ENCODE assay signal across 19 cellular contexts in genomic region chr11:69137148-69137844, GRCh38. TPM values are rescaled to one million over a fixed set of nuclear protein-coding genes. Genes with fewer than 3 reads are reported as not detected.
"Had no signal": no experiment of that assay in that cellular context is flagged by ENCODE, and none has a peak within 500 bp of the region (broad histone marks: within the 10 kb centered on the region; RNA-seq: fewer than 3 reads in every experiment).

No MANE protein-coding gene starts in this region.

- H3K27me3 ChIP-seq: cardiac muscle cell, colonic mucosa, gastrocnemius medialis, heart right ventricle had no signal

- H3K27me3 Mint-ChIP-seq: activated B cell treated with CpG ODN at 0.5 μM for 24 hours; activated CD4-positive, alpha-beta memory T cell treated with anti-CD3 and anti-CD28 coated beads, Interleukin-2, amount 10 ng/mL, durations not matched to agents 7 days and 5 days; activated naive CD8-positive, alpha-beta T cell treated with anti-CD3 and anti-CD28 coated beads, Interleukin-2, amount 50 U/mL, for 24 hours; stimulated activated naive CD8-positive, alpha-beta T cell treated with anti-CD3 and anti-CD28 coated beads, Interleukin-15, amount 100 ng/mL, for 72 hours had no signal

- H3K36me3 ChIP-seq: cardiac muscle cell, colonic mucosa, gastrocnemius medialis, heart right ventricle, left ventricle myocardium inferior, thoracic aorta had no signal

- H3K4me3 Mint-ChIP-seq: activated B cell treated with CpG ODN at 0.5 μM for 24 hours; activated CD4-positive, alpha-beta memory T cell treated with anti-CD3 and anti-CD28 coated beads, Interleukin-2, amount 10 ng/mL, durations not matched to agents 7 days and 5 days; activated naive CD8-positive, alpha-beta T cell treated with anti-CD3 and anti-CD28 coated beads, Interleukin-2, amount 50 U/mL, for 24 hours; activated T-helper 1 cell treated with anti-CD3 and anti-CD28 coated beads, Interleukin-12 subunit alpha, Interleukin-12 subunit beta, Interleukin-2, Interleukin-4 antibody, amounts not matched to agents 30 ng/mL and 10 ng/mL and 1 ng/mL, durations not matched to agents 14 hours and 24 hours and 36 hours; stimulated activated naive CD8-positive, alpha-beta T cell treated with anti-CD3 and anti-CD28 coated beads, Interleukin-15, amount 100 ng/mL, for 72 hours had no signal

- H3K4me1 Mint-ChIP-seq: activated CD4-positive, alpha-beta memory T cell treated with anti-CD3 and anti-CD28 coated beads, Interleukin-2, amount 10 ng/mL, durations not matched to agents 7 days and 5 days had no signal

- H3K4me1 ChIP-seq: colonic mucosa, gastrocnemius medialis, heart right ventricle, left ventricle myocardium inferior had no signal

- DNase-seq: activated B cell treated with CpG ODN at 0.5 μM for 24 hours; activated CD4-positive, alpha-beta memory T cell treated with anti-CD3 and anti-CD28 coated beads, Interleukin-2, amount 10 ng/mL, durations not matched to agents 7 days and 5 days; activated CD8-positive, alpha-beta memory T cell treated with anti-CD3 and anti-CD28 coated beads, Interleukin-2, amount 50 U/mL, for 4 hours; activated naive CD4-positive, alpha-beta T cell treated with Interleukin-2 at 50 U/mL for 16 hours; activated naive CD8-positive, alpha-beta T cell treated with anti-CD3 and anti-CD28 coated beads, Interleukin-2, amount 50 U/mL, for 24 hours; colonic mucosa; effector CD8-positive, alpha-beta T cell; gastrocnemius medialis; islet precursor cell; left ventricle myocardium inferior; mesendoderm; stimulated activated CD4-positive, alpha-beta T cell treated with anti-CD3 and anti-CD28 coated beads, Interleukin-4, amount 100 ng/mL, for 4 hours; stimulated activated naive CD8-positive, alpha-beta T cell treated with anti-CD3 and anti-CD28 coated beads, Interleukin-15, amount 100 ng/mL, for 72 hours; T-helper 1 cell had no signal

- ATAC-seq: activated naive CD8-positive, alpha-beta T cell treated with anti-CD3 and anti-CD28 coated beads, Interleukin-2, amount 50 U/mL, for 24 hours; gastrocnemius medialis; heart right ventricle; stimulated activated naive CD8-positive, alpha-beta T cell treated with anti-CD3 and anti-CD28 coated beads, Interleukin-15, amount 100 ng/mL, for 72 hours had no signal

- H3K9me3 ChIP-seq: colonic mucosa, thoracic aorta had no signal

- H3K27ac ChIP-seq: cardiac muscle cell, colonic mucosa, gastrocnemius medialis, heart right ventricle, left ventricle myocardium inferior, thoracic aorta had no signal

- H3K27ac Mint-ChIP-seq: activated B cell treated with CpG ODN at 0.5 μM for 24 hours; activated CD4-positive, alpha-beta memory T cell treated with anti-CD3 and anti-CD28 coated beads, Interleukin-2, amount 10 ng/mL, durations not matched to agents 7 days and 5 days; activated naive CD8-positive, alpha-beta T cell treated with anti-CD3 and anti-CD28 coated beads, Interleukin-2, amount 50 U/mL, for 24 hours; activated T-helper 1 cell treated with anti-CD3 and anti-CD28 coated beads, Interleukin-12 subunit alpha, Interleukin-12 subunit beta, Interleukin-2, Interleukin-4 antibody, amounts not matched to agents 30 ng/mL and 10 ng/mL and 1 ng/mL, durations not matched to agents 14 hours and 24 hours and 36 hours had no signal

- H3K4me3 ChIP-seq: cardiac muscle cell, colonic mucosa, gastrocnemius medialis, heart right ventricle, left ventricle myocardium inferior, thoracic aorta had no signal

RNA-seq across cellular contexts. Expression of gene SMIM38, which starts 18.4 kb away (rescaled TPM):
- total RNA-seq: astrocyte, left ventricle myocardium inferior had no signal
